Comparison of ENCODE assay signal across 28 cellular contexts in genomic region chr3:128449111-128449638, GRCh38. TPM values are rescaled to one million over a fixed set of nuclear protein-coding genes. Genes with fewer than 3 reads are reported as not detected.
DNase-seq lines count a peak whose midpoint lies in the region; ATAC-seq, FAIRE-seq and TF ChIP-seq lines count a peak whose summit lies in the region.
"Had no signal": no experiment of that assay in that cellular context is flagged by ENCODE, and none has a peak within 500 bp of the region (broad histone marks: within the 10 kb centered on the region; RNA-seq: fewer than 3 reads in every experiment).

No MANE protein-coding gene starts in this region.

- WGBS in GM12878 (ENCODE audit: insufficient coverage, insufficient replicate concordance, low lambda C conversion rate, missing lambda C conversion rate) = 51% methylated on average over 6 of the region's 6 CpGs
- WGBS in prostate gland = 90% methylated on average over 6 of the region's 6 CpGs

- no peaks in the 10 kb centered on the region for H3K36me3 ChIP-seq in GM12878 (ENCODE audit: control insufficient read depth in 2 of 2, insufficient read depth in 2 of 2, low read length in 1 of 2)
- H3K36me3 ChIP-seq in prostate gland = no peaks in the 10 kb centered on the region
- H3K36me3 ChIP-seq: cardiac muscle cell, HAP-1, heart right ventricle, pancreas had no signal

- SMC1A ChIA-PET in GM12878 (lab: Charles Lee; ENCODE audit: uncharacterized antibody, unreplicated experiment) = no interaction called here

- H3K4me3 ChIP-seq in GM12878 = no peak overlapping the region
- H3K4me3 ChIP-seq in prostate gland = no peak overlapping the region
- H3K4me3 ChIP-seq: cardiac muscle cell, HAP-1, heart right ventricle, pancreas had no signal

- no peak for TF ChIP-seq EP300 in GM12878 (IDR thresholded peaks at IDR 0.05; ENCODE audit: borderline replicate concordance in 1 of 2, control insufficient read depth in 1 of 2, low read depth in 2 of 2, low read length in 2 of 2)

- H3K79me2 ChIP-seq in GM12878 (ENCODE audit: control insufficient read depth, insufficient read depth, low read length) = no peaks in the 10 kb centered on the region

- peaks cover 29 to 42% of the 10 kb centered on the region in 2 donors for H3K9me3 Mint-ChIP-seq in activated T-cell treated with anti-CD3 and anti-CD28 coated beads, Interleukin-2, amount 50 U/mL, for 72 hours
- H3K9me3 Mint-ChIP-seq in natural killer cell treated with Interleukin-12 subunit alpha and Interleukin-12 subunit beta and Interleukin-15 and Interleukin-18, amount 100 ng/mL, for 72 hours = peaks cover 35% of the 10 kb centered on the region

- H3K27me3 ChIP-seq in GM12878 (replicated peaks in 1 of 2; ENCODE audit: control insufficient read depth in 2 of 2, insufficient read depth in 2 of 2, low read length in 1 of 2) = peaks cover under 1 to 2% of the 10 kb centered on the region in 2 experiments; a peak in 2 of 4 replicates
- no peaks in the 10 kb centered on the region for H3K27me3 ChIP-seq in prostate gland (replicated peaks; ENCODE audit: insufficient read depth)
- H3K27me3 ChIP-seq: pancreas had no signal

- no peak for ATAC-seq in activated T-cell treated with anti-CD3 and anti-CD28 coated beads, Interleukin-2, amount 50 U/mL, for 72 hours (replicated peaks in 1 of 2)
- no peak for ATAC-seq in GM12878
- no peak for ATAC-seq in natural killer cell treated with Interleukin-12 subunit alpha and Interleukin-12 subunit beta and Interleukin-15 and Interleukin-18, amount 100 ng/mL, for 72 hours
- no peak for ATAC-seq in GM21529 (IDR thresholded peaks at IDR 0.05; ENCODE audit: unreplicated experiment)
- ATAC-seq: heart right ventricle, left lobe of liver, pancreas, sciatic nerve had no signal

- H3K27me3 Mint-ChIP-seq in activated T-cell treated with anti-CD3 and anti-CD28 coated beads, Interleukin-2, amount 50 U/mL, for 72 hours (ENCODE audit: low read depth) = peaks cover 10% of the 10 kb centered on the region
- peaks cover 19 to 20% of the 10 kb centered on the region in 2 donors for H3K27me3 Mint-ChIP-seq in natural killer cell treated with Interleukin-12 subunit alpha and Interleukin-12 subunit beta and Interleukin-15 and Interleukin-18, amount 100 ng/mL, for 72 hours

- in situ Hi-C loops in GM12878 (cut with MboI) = no loop called here

- intact Hi-C loops in GM12878 (cut with micrococcal nuclease; ENCODE audit: unreplicated experiment) (no loop called here), prostate gland (cut with DNase I) (no loop called here)

- POLR2A ChIA-PET in GM12878 (lab: Charles Lee) = no interaction called here

- no peak for DNase-seq in activated T-cell treated with anti-CD3 and anti-CD28 coated beads, Interleukin-2, amount 50 U/mL, for 72 hours
- no peak for DNase-seq in activated T-cell treated with anti-CD3 and anti-CD28 coated beads, Interleukin-2, amount 50 U/mL, for 1 hour
- DNase-seq in OCI-M1 (lab: John Stamatoyannopoulos, UW) (peak; percentile 5), GM12878 (ENCODE audit: low read depth, low spot score) (no peak), prostate gland (ENCODE audit: low spot score) (no peak), occipital lobe (lab: John Stamatoyannopoulos, UW) (no peak)
- no peak for DNase-seq in natural killer cell treated with Interleukin-12 subunit alpha and Interleukin-12 subunit beta and Interleukin-15 and Interleukin-18, amount 100 ng/mL, for 72 hours (ENCODE audit: low spot score)
- DNase-seq: anterior cingulate cortex, heart right ventricle, MV-4-11, naive B cell, NCI-H1694, NCI-H2171 treated with DMSO at 0.1 percent for 48 hours, NCI-H524 treated with DMSO at 0.1 percent for 48 hours, pancreas had no signal

- no peaks in the 10 kb centered on the region for H4K20me1 ChIP-seq in GM12878 (ENCODE audit: control insufficient read depth, insufficient read depth)

- H2AFZ ChIP-seq in GM12878 (ENCODE audit: control insufficient read depth, low read depth, low read length) = no peak overlapping the region

- CTCF ChIA-PET in GM12878 (lab: Yijun Ruan, JAX) = no interaction called here

- no peak overlapping the region for H3K9ac ChIP-seq in GM12878 (ENCODE audit: control insufficient read depth, insufficient read depth, low read length)

- H3K9me3 ChIP-seq in GM12878 (replicated peaks; ENCODE audit: control insufficient read depth, insufficient read depth, low read length) (no peaks in the 10 kb centered on the region; the same call in 2 of the 3 replicates), prostate gland (no peaks in the 10 kb centered on the region)
- H3K9me3 ChIP-seq: HAP-1, heart right ventricle, pancreas had no signal

- no peak overlapping the region for H3K27ac ChIP-seq in GM12878 (ENCODE audit: control insufficient read depth, insufficient read depth)
- no peak overlapping the region for H3K27ac ChIP-seq in prostate gland
- H3K27ac ChIP-seq: cardiac muscle cell, heart right ventricle, pancreas had no signal

- TF ChIP-seq CTCF in GM12878 (IDR thresholded peaks at IDR 0.05 in 2 of 3, conservative IDR thresholded peaks at IDR 0.05 in 1 of 3; ENCODE audit: control insufficient read depth in 2 of 3, extremely low read depth in 1 of 3, insufficient read depth in 1 of 3, low read depth in 3 of 3, low read length in 3 of 3) (no peak), prostate gland (IDR thresholded peaks at IDR 0.05) (no peak)

- peak overlapping the region; percentile 43 to 78 for H3K4me3 Mint-ChIP-seq in activated T-cell treated with anti-CD3 and anti-CD28 coated beads, Interleukin-2, amount 50 U/mL, for 72 hours
- H3K4me3 Mint-ChIP-seq in natural killer cell treated with Interleukin-12 subunit alpha and Interleukin-12 subunit beta and Interleukin-15 and Interleukin-18, amount 100 ng/mL, for 72 hours = peak overlapping the region; percentile 68

- no peak for TF ChIP-seq RAD21 in GM12878 (IDR thresholded peaks at IDR 0.05; ENCODE audit: insufficient read depth, low read depth, low read length)

- peaks cover 31 to 37% of the 10 kb centered on the region in 2 donors for H3K36me3 Mint-ChIP-seq in activated T-cell treated with anti-CD3 and anti-CD28 coated beads, Interleukin-2, amount 50 U/mL, for 72 hours (ENCODE audit: insufficient read depth in 2 of 2)
- peaks cover 21% of the 10 kb centered on the region for H3K36me3 Mint-ChIP-seq in natural killer cell treated with Interleukin-12 subunit alpha and Interleukin-12 subunit beta and Interleukin-15 and Interleukin-18, amount 100 ng/mL, for 72 hours

- H3K4me1 Mint-ChIP-seq in activated T-cell treated with anti-CD3 and anti-CD28 coated beads, Interleukin-2, amount 50 U/mL, for 72 hours (ENCODE audit: low read depth) = peaks cover 57% of the 10 kb centered on the region
- peaks cover 49 to 50% of the 10 kb centered on the region in 2 donors for H3K4me1 Mint-ChIP-seq in natural killer cell treated with Interleukin-12 subunit alpha and Interleukin-12 subunit beta and Interleukin-15 and Interleukin-18, amount 100 ng/mL, for 72 hours (ENCODE audit: low read depth in 2 of 2)

- no TSS peak for BruUV-seq in GM12878 (replicated peaks; lab: Mats Ljungman, UMichigan)

- no peak overlapping the region for H3K4me2 ChIP-seq in GM12878 (ENCODE audit: control insufficient read depth, insufficient read depth)

- H3K4me1 ChIP-seq in GM12878 (ENCODE audit: control insufficient read depth, insufficient read depth, low read length) (peaks cover 12% of the 10 kb centered on the region), prostate gland (replicated peaks) (no peaks in the 10 kb centered on the region)
- H3K4me1 ChIP-seq: HAP-1, heart right ventricle, pancreas had no signal

- TF ChIP-seq POLR2A in GM12878 (IDR thresholded peaks at IDR 0.05; ENCODE audit: low read depth, low read length) (no peak), prostate gland (IDR thresholded peaks at IDR 0.05) (no peak)

- FAIRE-seq in GM12878 (lab: Jason Lieb, UNC) = no peak
- FAIRE-seq: pancreas had no signal

- peak overlapping the region; percentile 43 for H3K27ac Mint-ChIP-seq in activated T-cell treated with anti-CD3 and anti-CD28 coated beads, Interleukin-2, amount 50 U/mL, for 72 hours
- H3K27ac Mint-ChIP-seq in natural killer cell treated with Interleukin-12 subunit alpha and Interleukin-12 subunit beta and Interleukin-15 and Interleukin-18, amount 100 ng/mL, for 72 hours = peak overlapping the region; percentile 63 to 90
- H3K27ac Mint-ChIP-seq: naive B cell had no signal

- RAD21 ChIA-PET in GM12878 (lab: Charles Lee; ENCODE audit: unreplicated experiment) = no interaction called here

RNA-seq across cellular contexts. Expression of gene DNAJB8, which starts 17.5 kb away (rescaled TPM):
- total RNA-seq in activated T-cell treated with anti-CD3 and anti-CD28 coated beads, Interleukin-2, amount 50 U/mL, for 72 hours = not detected
- total RNA-seq in GM12878 (2013; cell fraction: nucleolus; rRNA removed) = not detected in 2 replicates
- total RNA-seq in GM12878 (2014; rRNA removed) (not detected in 2 replicates), GM12878 (2014; rRNA removed; fragmentation: Illumina TruSeq; extraction: Trizol) (not detected in 2 replicates), GM12878 (2021) (not detected in 2 replicates), prostate gland (1 to 10 TPM in 1 of 2 donors, not detected in 1; 3.2 TPM), occipital lobe (not detected)
- polyA plus RNA-seq in GM12878 (2011; ENCODE audit: low read depth) = not detected
- polyA plus RNA-seq in GM12878 (2011; rRNA removed) (not detected in 2 replicates), GM12878 (2014; fragmentation: Illumina TruSeq; extraction: Trizol) (not detected in 2 replicates), GM12878 (2014; fragmentation: Nextera tagmentation; extraction: Ambion mirVana) (not detected), GM12878 (2014; rRNA removed) (not detected in 2 replicates), GM12878 (2016; fragmentation: Nextera tagmentation; extraction: Ambion mirVana) (not detected)
- not detected in 2 replicates for polyA plus RNA-seq in GM12878 (2011; cell fraction: cytosol; rRNA removed)
- polyA plus RNA-seq in GM12878 (2011; cell fraction: nucleus; rRNA removed) = not detected in 2 replicates
- not detected in 2 replicates for polyA plus RNA-seq in GM12878 (2012)
- not detected in 2 replicates for polyA minus RNA-seq in GM12878 (2011; rRNA and poly(A)+ RNA removed)
- polyA minus RNA-seq in GM12878 (2011; cell fraction: cytosol; rRNA and poly(A)+ RNA removed) = not detected in 2 replicates
- not detected in 2 replicates for polyA minus RNA-seq in GM12878 (2011; cell fraction: nucleus; rRNA and poly(A)+ RNA removed)
- total RNA-seq in natural killer cell treated with Interleukin-12 subunit alpha and Interleukin-12 subunit beta and Interleukin-15 and Interleukin-18, amount 100 ng/mL, for 72 hours = not detected
- total RNA-seq: cardiac muscle cell, fibroblast of villous mesenchyme, G401, heart right ventricle, HT-29, left lobe of liver, mesenteric fat pad, pancreas, sciatic nerve, SK-MEL-5, subcutaneous adipose tissue, ureter had no signal
- polyA plus RNA-seq: BJ, cardiac muscle cell, heart right ventricle, pancreas had no signal

RNA-seq across cellular contexts. Expression of gene GATA2, which starts 43.8 kb away (rescaled TPM):
- 1 to 10 TPM; 2.9 to 4.1 TPM for total RNA-seq in activated T-cell treated with anti-CD3 and anti-CD28 coated beads, Interleukin-2, amount 50 U/mL, for 72 hours
- total RNA-seq in GM12878 (2013; cell fraction: nucleolus; rRNA removed) = not detected in 2 replicates
- total RNA-seq in GM12878 (2014; rRNA removed) (not detected in 2 replicates), GM12878 (2014; rRNA removed; fragmentation: Illumina TruSeq; extraction: Trizol) (not detected in 2 replicates), GM12878 (2021) (0.13 and 0.56 TPM in 2 replicates), prostate gland (100 to 1,000 TPM; 181 to 275 TPM), occipital lobe (0.31 TPM)
- polyA plus RNA-seq in GM12878 (2011; ENCODE audit: low read depth) = not detected
- polyA plus RNA-seq in GM12878 (2011; rRNA removed) (not detected in 2 replicates), GM12878 (2014; fragmentation: Illumina TruSeq; extraction: Trizol) (not detected in 2 replicates), GM12878 (2014; fragmentation: Nextera tagmentation; extraction: Ambion mirVana) (not detected), GM12878 (2014; rRNA removed) (not detected in 2 replicates), GM12878 (2016; fragmentation: Nextera tagmentation; extraction: Ambion mirVana) (not detected)
- polyA plus RNA-seq in GM12878 (2011; cell fraction: cytosol; rRNA removed) = not detected in 2 replicates
- not detected in 2 replicates for polyA plus RNA-seq in GM12878 (2011; cell fraction: nucleus; rRNA removed)
- polyA plus RNA-seq in GM12878 (2012) = 0.06 TPM in 1 of 2 replicates, not detected in the other
- not detected in 2 replicates for polyA minus RNA-seq in GM12878 (2011; rRNA and poly(A)+ RNA removed)
- polyA minus RNA-seq in GM12878 (2011; cell fraction: cytosol; rRNA and poly(A)+ RNA removed) = 0.67 and 1.8 TPM in 2 replicates
- 0.29 TPM in 1 of 2 replicates, not detected in the other for polyA minus RNA-seq in GM12878 (2011; cell fraction: nucleus; rRNA and poly(A)+ RNA removed)
- total RNA-seq in natural killer cell treated with Interleukin-12 subunit alpha and Interleukin-12 subunit beta and Interleukin-15 and Interleukin-18, amount 100 ng/mL, for 72 hours = 10 to 100 TPM in 1 of 2 donors, 1 to 10 TPM in 1; 1.6 to 72.7 TPM
